Comparison of ENCODE assay signal across 8 cellular contexts in the genomic region with DNA sequence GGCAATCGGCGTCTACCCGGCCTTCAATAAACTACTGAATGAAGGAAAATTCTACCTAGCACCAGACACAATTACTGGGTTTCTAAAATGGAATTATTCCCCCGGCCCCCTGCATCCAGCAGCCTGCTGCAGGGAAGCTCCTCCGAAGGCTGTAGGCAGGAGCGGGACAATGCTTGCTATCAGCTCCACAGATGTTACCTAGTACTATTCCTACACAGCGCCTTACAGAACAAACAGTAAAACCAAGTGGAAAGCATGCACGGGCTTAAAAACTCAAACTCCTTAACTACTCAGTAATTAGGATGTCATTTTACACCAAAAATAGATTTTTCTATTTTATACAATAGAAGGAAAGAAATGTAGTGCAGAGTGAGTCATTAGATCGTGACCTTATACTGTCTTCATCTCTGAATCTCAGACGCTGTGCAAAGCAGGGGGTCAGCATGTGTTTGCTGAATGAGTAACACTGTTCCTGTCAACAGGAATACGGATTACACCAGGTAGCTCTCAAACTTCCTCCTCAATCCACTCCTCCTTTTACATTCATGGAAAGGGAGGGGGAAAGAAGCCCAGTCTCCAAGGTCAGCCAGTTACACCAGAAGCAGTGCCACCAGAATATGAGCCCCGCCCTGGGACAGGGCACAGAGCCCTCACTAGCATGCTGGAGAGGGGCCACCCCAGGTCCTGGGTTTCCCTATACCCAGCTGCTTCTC.
DNase-seq lines count a peak whose midpoint lies in the region; ATAC-seq and TF ChIP-seq lines count a peak whose summit lies in the region.

No MANE protein-coding gene starts in this region.

- ATAC-seq in Panc1 = peak; percentile 87

- POLR2A ChIA-PET in Panc1 (lab: Charles Lee) = no interaction called here

- TF ChIP-seq CTCF in Panc1 (IDR thresholded peaks at IDR 0.05) (no peak), fibroblast of pulmonary artery (IDR thresholded peaks at IDR 0.05; ENCODE audit: low read length, missing control alignments) (no peak), parathyroid adenoma (IDR thresholded peaks at IDR 0.05) (no peak)

- BruUV-seq in Panc1 (replicated peaks; lab: Mats Ljungman, UMichigan) = no TSS peak

- in situ Hi-C loops in Panc1 (cut with HindIII; ENCODE audit: low pct_unique_long_range_greater_than_20kb, low sequenced_read_pairs) = no loop called here

- H3K79me2 ChIP-seq in parathyroid adenoma = peaks cover 14% of the 10 kb centered on the region

- no peak overlapping the region for H2AFZ ChIP-seq in parathyroid adenoma

- no peaks in the 10 kb centered on the region for H3K27me3 ChIP-seq in Panc1 (ENCODE audit: control insufficient read depth, insufficient read depth, low read length)
- H3K27me3 ChIP-seq in parathyroid adenoma (ENCODE audit: control insufficient read depth, insufficient read depth, low read length) = no peaks in the 10 kb centered on the region

- peak; percentile 62 for DNase-seq in COR-L47 (lab: John Stamatoyannopoulos, UW)
- peak; percentile 78 for DNase-seq in Panc1 (ENCODE audit: low read depth, low spot score)
- DNase-seq in fibroblast of pulmonary artery (ENCODE audit: low read depth) = peak; percentile 80
- no peak for DNase-seq in NCI-H1436 (lab: John Stamatoyannopoulos, UW)
- no peak for DNase-seq in anterior cingulate cortex (lab: John Stamatoyannopoulos, UW)
- DNase-seq in NCI-H446 (lab: John Stamatoyannopoulos, UW) = no peak
- DNase-seq in Kasumi-1 (lab: John Stamatoyannopoulos, UW) = no peak

- H3K9me3 ChIP-seq in Panc1 (ENCODE audit: control insufficient read depth, insufficient read depth, low read depth, low read length) = no peaks in the 10 kb centered on the region
- H3K9me3 ChIP-seq in parathyroid adenoma (ENCODE audit: control insufficient read depth, low read length) = no peaks in the 10 kb centered on the region

- CTCF ChIA-PET in Panc1 (lab: Charles Lee) = interaction anchor here (0.7 kb wide), 1 partner anchor 27 kb away, joined by 3 read pairs; no protein-coding TSS in a partner anchor

- H3K27ac ChIP-seq in Panc1 (ENCODE audit: low read length) (peak overlapping the region; percentile 78), parathyroid adenoma (peak overlapping the region; percentile 45)

- no peak overlapping the region for H3K9ac ChIP-seq in parathyroid adenoma

- intact Hi-C loops in Panc1 (cut with micrococcal nuclease; ENCODE audit: unreplicated experiment) = no loop called here

- H3K4me3 ChIP-seq in Panc1 (ENCODE audit: low read depth in 2 of 2, low read length in 2 of 2) = peak overlapping the region in 1 of 2 experiments; percentile 31; a peak in 2 of 4 replicates
- no peak overlapping the region for H3K4me3 ChIP-seq in fibroblast of pulmonary artery (replicated peaks; ENCODE audit: low read depth, low read length)
- H3K4me3 ChIP-seq in parathyroid adenoma (ENCODE audit: low read depth, low read length) = no peak overlapping the region

- no peak overlapping the region for H3K4me2 ChIP-seq in parathyroid adenoma (ENCODE audit: low read length)

- peaks cover 43% of the 10 kb centered on the region for H3K4me1 ChIP-seq in Panc1 (ENCODE audit: control insufficient read depth, insufficient read depth, low read length)
- H3K4me1 ChIP-seq in parathyroid adenoma = peaks cover 7% of the 10 kb centered on the region

- H3K36me3 ChIP-seq in Panc1 (ENCODE audit: control insufficient read depth, insufficient read depth, low read length) (no peaks in the 10 kb centered on the region), parathyroid adenoma (ENCODE audit: control insufficient read depth, insufficient read depth, low read length) (no peaks in the 10 kb centered on the region)

Comparison
In these comparisons a context has a peak if more than half of its experiments do, and no peak if none do; other contexts are left out.
1. DNase-seq: peak in COR-L47 (single experiment), Panc1 (single experiment) and fibroblast of pulmonary artery (single experiment); none in NCI-H1436 (single experiment), anterior cingulate cortex (0 of 58), NCI-H446 (0 of 2) and Kasumi-1 (0 of 2).